In genomic region chr1:160205974-160206369, GRCh38 we compare ENCODE assay signal across 8 cellular contexts. TPM values are rescaled to one million over a fixed set of nuclear protein-coding genes. Genes with fewer than 3 reads are reported as not detected.
DNase-seq lines count a peak whose midpoint lies in the region; ATAC-seq and TF ChIP-seq lines count a peak whose summit lies in the region.

No MANE protein-coding gene starts in this region.

- intact Hi-C loops in spleen (cut with DNase I; ENCODE audit: low total_unique reads), result no loop called here

- ATAC-seq in HG02885 (IDR thresholded peaks at IDR 0.05; ENCODE audit: poor library complexity, unreplicated experiment) (peak; percentile 42), GM21825 (IDR thresholded peaks at IDR 0.05; ENCODE audit: unreplicated experiment) (no peak)

- DNase-seq in Caki2 (ENCODE audit: low read depth) (peak; percentile 51), T follicular helper cell (ENCODE audit: low read depth) (peak; percentile 24), astrocyte of the hippocampus (ENCODE audit: low read depth, low spot score) (peak; percentile 67), immature natural killer cell (peak; percentile 19 to 33 (median 22)), spleen (peak; percentile 81), NCI-H1436 treated with DMSO at 0.1 percent for 48 hours (lab: John Stamatoyannopoulos, UW) (no peak)

- no peak for TF ChIP-seq POLR2A in spleen (IDR thresholded peaks at IDR 0.05)

- whole genome bisulfite sequencing in spleen, 5 donors, result 11 to 31% (median 12%) methylated on average over 10 of the region's 10 CpGs

- H3K4me3 Mint-ChIP-seq in immature natural killer cell, result peak overlapping the region; percentile 72 to 94 (median 89)

- peak overlapping the region; percentile 84 to 95 (median 92) for H3K27ac ChIP-seq in spleen

- H3K9me3 ChIP-seq in spleen, result no peaks in the 10 kb centered on the region

- no peak for TF ChIP-seq CTCF in spleen (IDR thresholded peaks at IDR 0.05 in 8 of 11, conservative IDR thresholded peaks at IDR 0.05 in 3 of 11)

- H3K27me3 Mint-ChIP-seq in immature natural killer cell (ENCODE audit: low read depth in 3 of 3), result peaks cover 0 to 4% (median 0%) of the 10 kb centered on the region in 3 donors

- no peaks in the 10 kb centered on the region for H3K27me3 ChIP-seq in spleen (replicated peaks in 1 of 7)

- H3K36me3 ChIP-seq in spleen, result peaks cover 0 to 42% (median 5%) of the 10 kb centered on the region in 6 donors

- in situ Hi-C loops in Caki2 (cut with HindIII; ENCODE audit: low pct_unique_long_range_greater_than_20kb, low sequenced_read_pairs), result loop anchor here (10.0 kb wide), 1 partner anchor 101 kb away; no protein-coding TSS in a partner anchor

- H3K9me3 Mint-ChIP-seq in immature natural killer cell, result no peaks in the 10 kb centered on the region

- H3K27ac Mint-ChIP-seq in immature natural killer cell, result peak overlapping the region; percentile 53 to 95 (median 76)

- peak overlapping the region; percentile 71 to 94 (median 88) for H3K4me3 ChIP-seq in spleen

- H3K4me1 ChIP-seq in spleen, result peaks cover 39 to 77% (median 67%) of the 10 kb centered on the region in 6 donors

- no peaks in the 10 kb centered on the region for H3K36me3 Mint-ChIP-seq in immature natural killer cell

- peaks cover 34 to 46% of the 10 kb centered on the region in 2 donors for H3K4me1 Mint-ChIP-seq in immature natural killer cell

RNA-seq across cellular contexts. Expression of gene PEA15, which starts 0.8 kb away (rescaled TPM):
- total RNA-seq in Caki2 (2014; rRNA removed; shearing (Covaris generic); ENCODE audit: low replicate concordance), result 97.4 and 114 TPM in 2 replicates
- polyA plus RNA-seq in immature natural killer cell, result 10 to 100 TPM; 12.8 to 14.2 (median 13.2) TPM
- total RNA-seq in spleen, result 100 to 1,000 TPM in 4 of 7 donors, 10 to 100 TPM in 3; 73.4 to 158 (median 126) TPM
- polyA plus RNA-seq in spleen, result 100 to 1,000 TPM in 1 of 3 donors, 10 to 100 TPM in 2; 80.1 to 167 (median 86.8) TPM

RNA-seq across cellular contexts. Expression of gene CASQ1, which starts 15.6 kb away (rescaled TPM):
- total RNA-seq in Caki2 (2014; rRNA removed; shearing (Covaris generic); ENCODE audit: low replicate concordance), result not detected in 2 replicates
- not detected for polyA plus RNA-seq in immature natural killer cell
- 1 to 10 TPM in 1 of 7 donors, under 1 TPM in 3, not detected in 3; 0.37 to 1.1 (median 0.91) TPM for total RNA-seq in spleen
- polyA plus RNA-seq in spleen, result 1 to 10 TPM in 2 of 3 donors, under 1 TPM in 1; 0.45 to 1.5 (median 1.5) TPM

RNA-seq across cellular contexts. Expression of gene ATP1A4, which starts 54.6 kb away (rescaled TPM):
- total RNA-seq in Caki2 (2014; rRNA removed; shearing (Covaris generic); ENCODE audit: low replicate concordance), result not detected in 2 replicates
- not detected for polyA plus RNA-seq in immature natural killer cell
- total RNA-seq in spleen, result 1 to 10 TPM in 2 of 7 donors, under 1 TPM in 3, not detected in 2; 0.70 to 2.9 (median 0.97) TPM
- 1 to 10 TPM in 1 of 3 donors, under 1 TPM in 2; 0.85 to 2.3 (median 0.93) TPM for polyA plus RNA-seq in spleen

RNA-seq across cellular contexts. Expression of gene DCAF8, which starts 56.4 kb away (rescaled TPM):
- 14.9 and 21.2 TPM in 2 replicates for total RNA-seq in Caki2 (2014; rRNA removed; shearing (Covaris generic); ENCODE audit: low replicate concordance)
- polyA plus RNA-seq in immature natural killer cell, result 10 to 100 TPM; 42.3 to 62.1 (median 58.1) TPM
- 100 to 1,000 TPM; 146 to 210 (median 157) TPM for total RNA-seq in spleen
- 10 to 100 TPM; 59.4 to 92.9 (median 83.4) TPM for polyA plus RNA-seq in spleen
